ENCODE assay signal across 18 cellular contexts in the genomic region with DNA sequence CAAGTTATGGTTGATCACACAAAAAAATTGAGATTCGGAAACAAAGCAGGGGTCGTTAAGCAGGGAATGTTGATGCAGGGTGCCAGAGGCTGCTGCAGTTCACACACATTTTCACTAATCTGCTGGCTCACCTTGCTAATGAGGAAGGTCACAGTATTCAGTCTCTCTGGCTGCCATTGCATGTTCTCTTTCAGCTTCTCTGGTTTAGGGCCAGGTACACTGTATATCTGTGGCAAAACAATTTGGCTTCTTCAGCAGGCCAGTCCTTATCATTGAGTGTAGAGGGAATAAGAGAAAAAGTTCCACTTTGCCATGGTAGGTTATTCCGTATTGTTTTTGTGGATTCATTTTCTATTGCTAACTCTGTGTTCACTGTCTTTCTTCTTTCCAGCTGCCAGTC.
DNase-seq lines count a peak whose midpoint lies in the region; ATAC-seq, FAIRE-seq and TF ChIP-seq lines count a peak whose summit lies in the region.
"Had no signal": no experiment of that assay in that cellular context is flagged by ENCODE, and none has a peak within 500 bp of the region (broad histone marks: within the 10 kb centered on the region; RNA-seq: fewer than 3 reads in every experiment).

No MANE protein-coding gene starts in this region.

- no peak for TF ChIP-seq POLR2A in H1 (IDR thresholded peaks at IDR 0.05; ENCODE audit: control extremely low read depth in 1 of 2, low read depth in 2 of 2, low read length in 2 of 2)

- intact Hi-C loops in left cardiac atrium (cut with DNase I), result no loop called here

- H3F3A ChIP-seq in GM23338 (replicated peaks; ENCODE audit: low read depth), result no peaks in the 10 kb centered on the region

- no peak overlapping the region for H2BK120ac ChIP-seq in H1 (replicated peaks; ENCODE audit: low read depth, low read length)

- H3K4me1 Mint-ChIP-seq in GM23338 (no peaks in the 10 kb centered on the region), T-cell (no peaks in the 10 kb centered on the region)
- H3K4me1 Mint-ChIP-seq: CD8-positive, alpha-beta memory T cell had no signal

- H3K9me3 ChIP-seq in H1 (ENCODE audit: insufficient read depth in 2 of 2, low read depth in 1 of 2, low read length in 1 of 2), result no peaks in the 10 kb centered on the region
- H3K9me3 ChIP-seq: A549, BLaER1, Caco-2 had no signal

- no peak for DNase-seq in GM23338 (ENCODE audit: low spot score)
- no peak for DNase-seq in H1 (ENCODE audit: low read depth in 1 of 2, low spot score in 2 of 2)
- no peak for DNase-seq in left cardiac atrium
- peak; percentile 7 for DNase-seq in pons (ENCODE audit: low spot score)
- DNase-seq in GM19239 (ENCODE audit: insufficient read length, low spot score), result no peak
- no peak for DNase-seq in mesenteric fat pad (ENCODE audit: low spot score)
- no peak for DNase-seq in T-cell
- DNase-seq: AML-193; Caco-2; CD8-positive, alpha-beta memory T cell; DMS53 had no signal

- H3K4me2 ChIP-seq in GM23338, result no peak overlapping the region
- no peak overlapping the region for H3K4me2 ChIP-seq in H1 (ENCODE audit: insufficient read depth in 1 of 2, low read depth in 2 of 2, low read length in 2 of 2)
- H3K4me2 ChIP-seq: A549, BLaER1 had no signal

- H2BK20ac ChIP-seq in H1 (ENCODE audit: low read length), result no peak overlapping the region

- no peak overlapping the region for H3K23ac ChIP-seq in H1 (ENCODE audit: insufficient read length)

- H3K79me2 ChIP-seq in GM23338 (replicated peaks; ENCODE audit: insufficient read depth), result no peaks in the 10 kb centered on the region
- no peaks in the 10 kb centered on the region for H3K79me2 ChIP-seq in H1 (ENCODE audit: control insufficient read depth in 1 of 2, insufficient read depth in 2 of 2, low read length in 2 of 2)

- H2AFZ ChIP-seq in GM23338, result peak overlapping the region; percentile 28; the same call in 1 of the 2 replicates
- peak overlapping the region; percentile 76; the same call in 1 of the 2 replicates for H2AFZ ChIP-seq in H1 (ENCODE audit: low read length)

- H3K9me3 Mint-ChIP-seq in GM23338 (no peaks in the 10 kb centered on the region), T-cell (peaks cover 0 to 21% (median 16%) of the 10 kb centered on the region in 3 donors)

- H3K27ac ChIP-seq in GM23338 (ENCODE audit: low read depth) (no peak overlapping the region), H1 (ENCODE audit: low read depth, low read length) (no peak overlapping the region)
- H3K27ac ChIP-seq: A549, BLaER1, HL-60 had no signal

- H3K36me3 ChIP-seq in GM23338 (ENCODE audit: insufficient read depth) (no peaks in the 10 kb centered on the region), H1 (ENCODE audit: control insufficient read depth in 2 of 4, insufficient read depth in 4 of 4, low read length in 3 of 4) (no peaks in the 10 kb centered on the region)
- H3K36me3 ChIP-seq: BLaER1 had no signal

- H3K27me3 Mint-ChIP-seq in GM23338 (ENCODE audit: insufficient read depth, low read depth, poor library complexity) (no peaks in the 10 kb centered on the region), T-cell (no peaks in the 10 kb centered on the region)
- H3K27me3 Mint-ChIP-seq: CD8-positive, alpha-beta memory T cell had no signal

- TF ChIP-seq RAD21 in H1 (IDR thresholded peaks at IDR 0.05 in 1 of 2, conservative IDR thresholded peaks at IDR 0.05 in 1 of 2; ENCODE audit: low read depth in 2 of 2, low read length in 2 of 2), result no peak

- H3K27ac Mint-ChIP-seq in GM23338 (no peak overlapping the region), T-cell (no peak overlapping the region)
- H3K27ac Mint-ChIP-seq: CD8-positive, alpha-beta memory T cell had no signal

- no peak overlapping the region for H4K5ac ChIP-seq in H1 (ENCODE audit: insufficient read length, low read depth, low read length)

- POLR2A ChIA-PET in H1 (lab: Charles Lee; ENCODE audit: partially characterized antibody) (no interaction called here), T-cell (lab: Charles Lee) (no interaction called here)

- TF ChIP-seq EP300 in H1 (IDR thresholded peaks at IDR 0.05; ENCODE audit: borderline replicate concordance in 1 of 2, low read depth in 2 of 2, low read length in 2 of 2), result no peak

- no peak overlapping the region for H3K18ac ChIP-seq in H1 (ENCODE audit: extremely low read depth, low read length)

- no peaks in the 10 kb centered on the region for H3K79me1 ChIP-seq in H1 (ENCODE audit: low read depth, low read length)

- CTCF ChIA-PET in H1 (lab: Charles Lee; ENCODE audit: partially characterized antibody) (no interaction called here), T-cell (lab: Charles Lee) (no interaction called here)

- H3K4me1 ChIP-seq in GM23338 (ENCODE audit: insufficient read depth) (no peaks in the 10 kb centered on the region), H1 (replicated peaks in 1 of 4; ENCODE audit: control insufficient read depth in 3 of 4, insufficient read depth in 4 of 4, low read length in 3 of 4) (0 out of 7 replicates have a peak, but pooled peaks cover 0 to 2% (median 0%) of the 10 kb centered on the region in 4 experiments)
- H3K4me1 ChIP-seq: A549, BLaER1, Caco-2 had no signal

- H3K56ac ChIP-seq in H1 (replicated peaks; ENCODE audit: insufficient read length, low read depth, low read length), result no peak overlapping the region

- ATAC-seq in GM23338 (no peak), left cardiac atrium (peak; percentile 78 to 90), T-cell (replicated peaks in 1 of 4) (no peak)
- ATAC-seq: A549, GM12878, HCT116 had no signal

- no peak overlapping the region for H4K8ac ChIP-seq in H1 (ENCODE audit: extremely low read depth, insufficient read depth, low read length)

- no peak overlapping the region for H3K4me3 Mint-ChIP-seq in GM23338
- H3K4me3 Mint-ChIP-seq in T-cell, result no peak overlapping the region
- H3K4me3 Mint-ChIP-seq: CD8-positive, alpha-beta memory T cell had no signal

- no peaks in the 10 kb centered on the region for H3K27me3 ChIP-seq in GM23338 (ENCODE audit: insufficient read depth)
- no peaks in the 10 kb centered on the region for H3K27me3 ChIP-seq in H1 (replicated peaks in 1 of 4; ENCODE audit: control insufficient read depth in 3 of 4, extremely low read depth in 1 of 4, insufficient read depth in 3 of 4, low read length in 3 of 4)
- H3K27me3 ChIP-seq: BLaER1 had no signal

- H4K20me1 ChIP-seq in GM23338 (replicated peaks; ENCODE audit: insufficient read depth), result no peaks in the 10 kb centered on the region
- no peaks in the 10 kb centered on the region for H4K20me1 ChIP-seq in H1 (replicated peaks in 1 of 2; ENCODE audit: control insufficient read depth in 1 of 2, insufficient read depth in 2 of 2, low read length in 2 of 2)
- H4K20me1 ChIP-seq: BLaER1 had no signal

- no peak overlapping the region for H2BK5ac ChIP-seq in H1 (ENCODE audit: low read depth, low read length)

- H2AK5ac ChIP-seq in H1 (ENCODE audit: low read depth, low read length), result no peak overlapping the region

- no peak overlapping the region for H2BK15ac ChIP-seq in H1 (ENCODE audit: low read length)

- H3K14ac ChIP-seq in H1 (ENCODE audit: insufficient read length), result no peak overlapping the region

- FAIRE-seq in H1 (lab: Jason Lieb, UNC) (no peak), GM19239 (lab: Jason Lieb, UNC) (no peak)
- FAIRE-seq: A549, GM12878, GM18507, H54 had no signal

- H3K4me3 ChIP-seq in GM23338 (no peak overlapping the region), H1 (ENCODE audit: extremely low read depth in 1 of 4, insufficient read depth in 2 of 4, low read depth in 3 of 4, low read length in 4 of 4) (no peak overlapping the region)
- H3K4me3 ChIP-seq: A549, BLaER1, GM12878 had no signal

- no peak overlapping the region for H2BK12ac ChIP-seq in H1 (ENCODE audit: low read depth, low read length)

- H3K9me2 ChIP-seq in GM23338 (ENCODE audit: insufficient read depth), result peaks cover 3% of the 10 kb centered on the region; the same call in 1 of the 2 replicates

- WGBS in H1 (ENCODE audit: extremely low coverage in 1 of 2, insufficient coverage in 1 of 2, insufficient read length in 1 of 2, insufficient replicate concordance in 2 of 2, low coverage in 1 of 2, low lambda C conversion rate in 2 of 2, missing lambda C conversion rate in 1 of 2), 2 experiments, result 90% methylated on average over 3 of the region's 3 CpGs; no CpG with 5 or more reads in 1 of the 2 experiments

- H3K23me2 ChIP-seq in H1 (ENCODE audit: low read depth, low read length), result no peaks in the 10 kb centered on the region

- H4K91ac ChIP-seq in H1 (replicated peaks; ENCODE audit: insufficient read length, low read length), result no peak overlapping the region

- H3K4ac ChIP-seq in H1 (replicated peaks; ENCODE audit: insufficient read length, low read depth, low read length), result no peak overlapping the region

- no peaks in the 10 kb centered on the region for H3K36me3 Mint-ChIP-seq in GM23338 (ENCODE audit: low read depth)
- no peaks in the 10 kb centered on the region for H3K36me3 Mint-ChIP-seq in T-cell
- H3K36me3 Mint-ChIP-seq: CD8-positive, alpha-beta memory T cell had no signal

- no peak for TF ChIP-seq CTCF in GM23338 (conservative IDR thresholded peaks at IDR 0.05; ENCODE audit: low read depth in 2 of 2)
- TF ChIP-seq CTCF in H1 (IDR thresholded peaks at IDR 0.05; ENCODE audit: control extremely low read depth in 1 of 3, insufficient read depth in 1 of 3, low read depth in 1 of 3, low read length in 3 of 3), result no peak

- H3K9ac ChIP-seq in H1 (replicated peaks in 1 of 4; ENCODE audit: extremely low read depth in 1 of 4, low read depth in 3 of 4, low read length in 3 of 4), result no peak overlapping the region
- H3K9ac ChIP-seq: BLaER1 had no signal

TF ChIP-seq in GM23338, 12 proteins besides CTCF, POLR2A, EP300 and RAD21 (continues in another document):
- no peak for TF ChIP-seq NANOG (IDR thresholded peaks at IDR 0.05; ENCODE audit: borderline replicate concordance)
- no peak for TF ChIP-seq CREB1 (CRISPR knock-in tag; IDR thresholded peaks at IDR 0.05; ENCODE audit: low read depth)
- no peak for TF ChIP-seq ZNF114 (CRISPR knock-in tag; IDR thresholded peaks at IDR 0.05)
- no peak for TF ChIP-seq EZH2phosphoT487 (IDR thresholded peaks at IDR 0.05; ENCODE audit: unreplicated experiment)
- TF ChIP-seq ZNF331 (CRISPR knock-in tag; IDR thresholded peaks at IDR 0.05; ENCODE audit: low read depth), result no peak

TF ChIP-seq in H1, 55 proteins besides CTCF, POLR2A, EP300 and RAD21 (continues in another document):
- TF ChIP-seq BACH1 (IDR thresholded peaks at IDR 0.05; ENCODE audit: low read length) (no peak), KDM4A (IDR thresholded peaks at IDR 0.05; ENCODE audit: low read depth, low read length, severe bottlenecking) (no peak), HDAC6 (IDR thresholded peaks at IDR 0.05; ENCODE audit: low read depth, low read length) (no peak), CBX8 (IDR thresholded peaks at IDR 0.05; ENCODE audit: borderline replicate concordance, low read depth, low read length) (no peak), MAFK (IDR thresholded peaks at IDR 0.05; ENCODE audit: low read depth, low read length) (no peak), SRF (IDR thresholded peaks at IDR 0.05; ENCODE audit: low read depth, low read length) (no peak), BRCA1 (IDR thresholded peaks at IDR 0.05; ENCODE audit: low read depth, low read length) (no peak), CREB1 (IDR thresholded peaks at IDR 0.05) (no peak)

Comparison
In these comparisons a context has a peak if more than half of its experiments do, and no peak if none do; other contexts are left out.
1. ATAC-seq: peak in left cardiac atrium (2 of 2); none in GM23338 (single experiment) and T-cell (0 of 4).